6 cellular contexts compared by ENCODE assay signal in the genomic region with DNA sequence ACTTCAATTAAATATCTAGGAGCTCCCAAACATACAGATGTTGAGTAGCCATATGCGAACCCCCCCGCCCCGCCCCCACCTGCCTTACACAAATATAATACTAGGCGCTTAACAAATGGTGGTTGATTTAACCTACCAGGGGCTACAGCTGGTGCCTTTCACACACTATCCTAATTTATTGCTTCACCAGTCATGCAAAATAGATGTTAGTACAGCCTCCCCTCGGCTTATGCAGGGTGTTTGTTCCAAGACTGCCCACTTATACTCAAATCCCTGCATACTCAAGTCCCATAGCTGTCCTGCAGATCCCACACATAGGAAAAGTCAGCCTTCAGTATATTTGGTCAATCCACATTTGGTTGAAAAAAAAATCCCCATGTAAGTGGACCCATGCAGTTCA.
"Had no signal": no experiment of that assay in that cellular context is flagged by ENCODE, and none has a peak within 500 bp of the region (broad histone marks: within the 10 kb centered on the region; RNA-seq: fewer than 3 reads in every experiment).

No MANE protein-coding gene starts in this region.

- H3K27me3 Mint-ChIP-seq: IgD-negative memory B cell had no signal

- H3K27ac Mint-ChIP-seq: GM23338, HFFc6, IgD-negative memory B cell had no signal

- H3K4me2 ChIP-seq: GM23338 had no signal

- DNase-seq: H7, HFFc6 had no signal

- H3K36me3 ChIP-seq: HAP-1 had no signal

- H3K9me3 ChIP-seq: HAP-1 had no signal

- H3K4me3 Mint-ChIP-seq: GM23338, HFFc6, IgD-negative memory B cell had no signal

- H3K9me3 Mint-ChIP-seq: HFFc6 had no signal

- H3K27ac ChIP-seq: HL-60 had no signal

- H3K4me3 ChIP-seq: GM23338, HAP-1 had no signal

- H3K4me1 Mint-ChIP-seq: IgD-negative memory B cell had no signal

- H2AFZ ChIP-seq: GM23338 had no signal

- H3K36me3 Mint-ChIP-seq: IgD-negative memory B cell had no signal
